In the genomic region with DNA sequence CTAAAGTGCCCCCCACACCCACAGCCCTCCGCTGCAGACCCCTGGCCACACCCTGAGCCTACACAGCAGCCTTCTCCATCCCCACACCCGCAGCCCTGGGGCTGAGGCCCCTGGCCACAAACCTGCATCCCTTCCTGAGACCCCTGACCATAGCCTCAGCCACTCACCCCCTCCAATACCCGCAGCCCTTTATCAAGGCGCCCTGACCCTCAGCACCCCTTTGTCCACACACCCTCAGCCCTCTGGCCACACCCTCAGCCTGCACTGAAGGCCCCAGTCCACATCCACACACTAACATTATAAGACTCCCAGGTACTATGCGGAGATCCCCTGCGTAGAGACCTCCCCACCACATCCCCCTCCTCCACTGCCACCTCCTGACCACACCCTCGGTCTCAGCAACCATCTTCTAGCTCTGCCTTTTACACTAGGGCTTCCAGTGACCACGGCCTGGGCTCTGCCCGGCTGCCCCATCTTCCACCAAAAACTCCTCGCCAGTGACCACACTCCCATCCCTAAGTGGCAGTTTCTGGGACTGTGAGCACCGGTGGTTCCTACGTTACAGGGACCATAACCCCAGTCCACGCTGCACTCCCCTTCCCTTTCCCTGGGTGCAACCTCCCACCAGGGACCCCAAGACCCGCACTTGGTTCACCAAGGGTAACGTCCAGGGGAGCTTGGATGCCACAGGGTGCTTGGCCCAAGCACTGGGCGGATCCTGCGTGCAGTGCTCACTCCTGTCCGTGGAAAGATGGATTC, we compare ENCODE assay signal across 11 cellular contexts. TPM values are rescaled to one million over a fixed set of nuclear protein-coding genes. Genes with fewer than 3 reads are reported as not detected.
DNase-seq lines count a peak whose midpoint lies in the region; ATAC-seq, FAIRE-seq and TF ChIP-seq lines count a peak whose summit lies in the region.
"Had no signal": no experiment of that assay in that cellular context is flagged by ENCODE, and none has a peak within 500 bp of the region (broad histone marks: within the 10 kb centered on the region; RNA-seq: fewer than 3 reads in every experiment).

No MANE protein-coding gene starts in this region.

- peak overlapping the region in 2 of 3 experiments; percentile 31 to 73; a peak in 4 of 6 replicates for H3K4me3 ChIP-seq in HepG2 (replicated peaks in 1 of 3; ENCODE audit: insufficient read depth in 1 of 3, low read depth in 2 of 3, low read length in 3 of 3)
- no peak overlapping the region for H3K4me3 ChIP-seq in right lobe of liver
- peak overlapping the region; percentile 16 to 52 for H3K4me3 ChIP-seq in esophagus (ENCODE audit: low read depth in 1 of 2, low read length in 2 of 2)
- peak overlapping the region; percentile 33 for H3K4me3 ChIP-seq in neural progenitor cell
- H3K4me3 ChIP-seq in vagina = peak overlapping the region; percentile 43 to 62

- H3K4me3 Mint-ChIP-seq in neural progenitor cell = peak overlapping the region; percentile 72
- no peak overlapping the region for H3K4me3 Mint-ChIP-seq in activated T-helper 1 cell treated with anti-CD3 and anti-CD28 coated beads, Interleukin-12 subunit alpha, Interleukin-12 subunit beta, Interleukin-2, Interleukin-4 antibody, amounts not matched to agents 30 ng/mL and 10 ng/mL and 1 ng/mL, durations not matched to agents 14 hours and 24 hours and 36 hours

- no peak for ATAC-seq in HepG2
- ATAC-seq in right lobe of liver = no peak
- no peak for ATAC-seq in GM18868 (IDR thresholded peaks at IDR 0.05; ENCODE audit: unreplicated experiment)

- no peaks in the 10 kb centered on the region for H3K36me3 Mint-ChIP-seq in neural progenitor cell
- no peaks in the 10 kb centered on the region for H3K36me3 Mint-ChIP-seq in activated T-helper 1 cell treated with anti-CD3 and anti-CD28 coated beads, Interleukin-12 subunit alpha, Interleukin-12 subunit beta, Interleukin-2, Interleukin-4 antibody, amounts not matched to agents 30 ng/mL and 10 ng/mL and 1 ng/mL, durations not matched to agents 14 hours and 24 hours and 36 hours (ENCODE audit: low read depth)

- H3K27ac ChIP-seq in HepG2 (ENCODE audit: extremely low read length, insufficient read depth, low read length) (no peak overlapping the region), right lobe of liver (no peak overlapping the region), esophagus (ENCODE audit: low read depth in 2 of 2, low read length in 1 of 2) (peak overlapping the region; percentile 28 to 55), neural progenitor cell (no peak overlapping the region), vagina (peak overlapping the region; percentile 65)

- no peak for FAIRE-seq in HepG2 (lab: Jason Lieb, UNC)
- FAIRE-seq: endometrium had no signal

- CTCF ChIA-PET in HepG2 (lab: Yijun Ruan, JAX; ENCODE audit: low intra/inter-chr PET ratio, low total read pairs) = interaction anchor here (1.9 to 2.5 kb wide), 2 partner anchors 65 to 112 kb away, joined by 4 to 13 read pairs; a partner anchor contains a TSS

- H3K4me1 Mint-ChIP-seq in neural progenitor cell = peaks cover 57% of the 10 kb centered on the region
- peaks cover 6% of the 10 kb centered on the region for H3K4me1 Mint-ChIP-seq in activated T-helper 1 cell treated with anti-CD3 and anti-CD28 coated beads, Interleukin-12 subunit alpha, Interleukin-12 subunit beta, Interleukin-2, Interleukin-4 antibody, amounts not matched to agents 30 ng/mL and 10 ng/mL and 1 ng/mL, durations not matched to agents 14 hours and 24 hours and 36 hours (ENCODE audit: low read depth)

- H3K36me3 ChIP-seq in HepG2 (replicated peaks in 1 of 2; ENCODE audit: control insufficient read depth in 1 of 2, insufficient read depth in 2 of 2, low read length in 2 of 2) = no peaks in the 10 kb centered on the region
- H3K36me3 ChIP-seq in right lobe of liver = no peaks in the 10 kb centered on the region
- H3K36me3 ChIP-seq in esophagus (ENCODE audit: control insufficient read depth in 2 of 2, insufficient read depth in 2 of 2, low read length in 1 of 2) = peaks cover 0 to 2% of the 10 kb centered on the region in 2 donors
- H3K36me3 ChIP-seq in neural progenitor cell = no peaks in the 10 kb centered on the region
- no peaks in the 10 kb centered on the region for H3K36me3 ChIP-seq in vagina

- H3K27ac Mint-ChIP-seq in neural progenitor cell = peak overlapping the region; percentile 57
- no peak overlapping the region for H3K27ac Mint-ChIP-seq in activated T-helper 1 cell treated with anti-CD3 and anti-CD28 coated beads, Interleukin-12 subunit alpha, Interleukin-12 subunit beta, Interleukin-2, Interleukin-4 antibody, amounts not matched to agents 30 ng/mL and 10 ng/mL and 1 ng/mL, durations not matched to agents 14 hours and 24 hours and 36 hours

- peaks cover 41% of the 10 kb centered on the region for H3K4me1 ChIP-seq in HepG2 (ENCODE audit: insufficient read depth, low read length)
- H3K4me1 ChIP-seq in right lobe of liver = peaks cover 0 to 5% (median 0%) of the 10 kb centered on the region in 4 donors
- peaks cover 15 to 47% of the 10 kb centered on the region in 2 donors for H3K4me1 ChIP-seq in esophagus (ENCODE audit: control insufficient read depth in 2 of 2, insufficient read depth in 2 of 2, low read length in 1 of 2)
- H3K4me1 ChIP-seq in neural progenitor cell = peaks cover 51% of the 10 kb centered on the region
- peaks cover 65% of the 10 kb centered on the region for H3K4me1 ChIP-seq in vagina

- H3K9ac ChIP-seq in HepG2 (ENCODE audit: insufficient read depth, low read depth, low read length) (peak overlapping the region; percentile 48; the same call in 1 of the 2 replicates), neural progenitor cell (no peak overlapping the region)

- BruUV-seq in HepG2 (replicated peaks; lab: Mats Ljungman, UMichigan) = no TSS peak

- H3K27me3 Mint-ChIP-seq in neural progenitor cell (ENCODE audit: insufficient read depth, low read depth) = peaks cover 13% of the 10 kb centered on the region
- peaks cover 33% of the 10 kb centered on the region for H3K27me3 Mint-ChIP-seq in activated T-helper 1 cell treated with anti-CD3 and anti-CD28 coated beads, Interleukin-12 subunit alpha, Interleukin-12 subunit beta, Interleukin-2, Interleukin-4 antibody, amounts not matched to agents 30 ng/mL and 10 ng/mL and 1 ng/mL, durations not matched to agents 14 hours and 24 hours and 36 hours (ENCODE audit: insufficient read depth)

- H3F3A ChIP-seq in neural progenitor cell (ENCODE audit: low read depth) = peaks cover 40% of the 10 kb centered on the region

- in situ Hi-C loops in HepG2 (cut with HindIII; ENCODE audit: extremely low pct_ligation_motif_present, low pct_unique_long_range_greater_than_20kb) = no loop called here

- TF ChIP-seq RAD21 in HepG2 (CRISPR knock-in tag; IDR thresholded peaks at IDR 0.05) = no peak

- H2AFZ ChIP-seq in HepG2 (ENCODE audit: low read length) = no peak overlapping the region
- no peak overlapping the region for H2AFZ ChIP-seq in neural progenitor cell (replicated peaks)

- TF ChIP-seq EP300 in HepG2 (IDR thresholded peaks at IDR 0.05; ENCODE audit: low read depth in 2 of 2, low read length in 2 of 2) (no peak), HepG2 (CRISPR knock-in tag; IDR thresholded peaks at IDR 0.05; ENCODE audit: borderline replicate concordance) (no peak)

- DNase-seq in HepG2 (ENCODE audit: low spot score) (no peak), right lobe of liver (no peak), neural progenitor cell (ENCODE audit: low spot score) (no peak), vagina (ENCODE audit: extremely low spot score in 2 of 2) (no peak), superior temporal gyrus (ENCODE audit: extremely low spot score) (no peak)
- no peak for DNase-seq in activated T-helper 1 cell treated with anti-CD3 and anti-CD28 coated beads, Interleukin-12 subunit alpha, Interleukin-12 subunit beta, Interleukin-2, Interleukin-4 antibody, amounts not matched to agents 30 ng/mL and 10 ng/mL and 1 ng/mL, durations not matched to agents 14 hours and 24 hours and 36 hours (ENCODE audit: low spot score)
- DNase-seq: activated gamma-delta T cell treated with Interleukin-2 at 50 U/mL for 16 hours, MM.1S had no signal

- WGBS in HepG2 (ENCODE audit: low lambda C conversion rate) = 71% methylated on average over 17 of the region's 18 CpGs
- 74% methylated on average over 9 of the region's 18 CpGs for WGBS in right lobe of liver (ENCODE audit: insufficient coverage, low coverage, low lambda C conversion rate, missing lambda C conversion rate)
- 50 to 68% methylated on average over 18 of the region's 18 CpGs for WGBS in esophagus, 2 donors

- POLR2A ChIA-PET in HepG2 (lab: Yijun Ruan, JAX) = no interaction called here

- TF ChIP-seq POLR2A in HepG2 (IDR thresholded peaks at IDR 0.05; ENCODE audit: insufficient read depth in 1 of 2, low read depth in 2 of 2, low read length in 2 of 2) (no peak; a peak in 1 of 4 replicates), right lobe of liver (IDR thresholded peaks at IDR 0.05) (no peak), vagina (IDR thresholded peaks at IDR 0.05) (no peak)

- TF ChIP-seq CTCF in HepG2 (CRISPR knock-in tag; IDR thresholded peaks at IDR 0.05) (no peak), right lobe of liver (IDR thresholded peaks at IDR 0.05) (no peak), neural progenitor cell (IDR thresholded peaks at IDR 0.05) (no peak), vagina (IDR thresholded peaks at IDR 0.05) (no peak)

- H3K9me3 ChIP-seq in HepG2 (ENCODE audit: low read length) = no peaks in the 10 kb centered on the region
- H3K9me3 ChIP-seq in right lobe of liver = no peaks in the 10 kb centered on the region
- H3K9me3 ChIP-seq in esophagus (ENCODE audit: control insufficient read depth in 2 of 2, insufficient read depth in 1 of 2, low read depth in 1 of 2, low read length in 1 of 2) = no peaks in the 10 kb centered on the region
- no peaks in the 10 kb centered on the region for H3K9me3 ChIP-seq in neural progenitor cell (ENCODE audit: low read depth)
- no peaks in the 10 kb centered on the region for H3K9me3 ChIP-seq in vagina

- no peaks in the 10 kb centered on the region for H3K9me3 Mint-ChIP-seq in neural progenitor cell
- no peaks in the 10 kb centered on the region for H3K9me3 Mint-ChIP-seq in activated T-helper 1 cell treated with anti-CD3 and anti-CD28 coated beads, Interleukin-12 subunit alpha, Interleukin-12 subunit beta, Interleukin-2, Interleukin-4 antibody, amounts not matched to agents 30 ng/mL and 10 ng/mL and 1 ng/mL, durations not matched to agents 14 hours and 24 hours and 36 hours

- intact Hi-C loops in HepG2 (cut with micrococcal nuclease; ENCODE audit: unreplicated experiment) (loop anchor here (1.0 to 2.0 kb wide), 2 partner anchors 43 to 66 kb away; a partner anchor contains a TSS), right lobe of liver (cut with DNase I) (loop anchor here in 1 of 2 donors (10.0 kb wide), 1 partner anchor 138 kb away; no protein-coding TSS in a partner anchor), vagina (cut with DNase I) (no loop called here)
- intact Hi-C loops in activated T-helper 1 cell treated with anti-CD3 and anti-CD28 coated beads, Interleukin-12 subunit alpha, Interleukin-12 subunit beta, Interleukin-2, Interleukin-4 antibody, amounts not matched to agents 30 ng/mL and 10 ng/mL and 1 ng/mL, durations not matched to agents 14 hours and 24 hours and 36 hours (cut with micrococcal nuclease) = loop anchor here (5.0 kb wide), 1 partner anchor 40 kb away; no protein-coding TSS in a partner anchor

- peaks cover 7 to 72% of the 10 kb centered on the region in 2 experiments; a peak in 4 of 5 replicates for H3K27me3 ChIP-seq in HepG2 (ENCODE audit: control insufficient read depth in 1 of 2, insufficient read depth in 2 of 2, low read length in 2 of 2)
- H3K27me3 ChIP-seq in right lobe of liver = no peaks in the 10 kb centered on the region
- H3K27me3 ChIP-seq in esophagus (ENCODE audit: control insufficient read depth in 1 of 2, insufficient read depth in 2 of 2, low read length in 2 of 2) = no peaks in the 10 kb centered on the region
- peaks cover 55% of the 10 kb centered on the region for H3K27me3 ChIP-seq in neural progenitor cell
- H3K27me3 ChIP-seq in vagina = no peaks in the 10 kb centered on the region

- H3K79me2 ChIP-seq in HepG2 (ENCODE audit: insufficient read depth, low read length) = no peaks in the 10 kb centered on the region
- H3K79me2 ChIP-seq in neural progenitor cell (ENCODE audit: low read depth) = no peaks in the 10 kb centered on the region

- H3K4me2 ChIP-seq in HepG2 (ENCODE audit: low read depth, low read length) (peak overlapping the region; percentile 94), neural progenitor cell (peak overlapping the region; percentile 60)

- no peaks in the 10 kb centered on the region for H4K20me1 ChIP-seq in HepG2 (ENCODE audit: insufficient read depth, low read length)
- peaks cover 16% of the 10 kb centered on the region for H4K20me1 ChIP-seq in neural progenitor cell (ENCODE audit: low read depth)

RNA-seq across cellular contexts. Expression of a gene that starts 0.8 kb away (rescaled TPM):
- total RNA-seq in HepG2 (2016; rRNA removed; fragmentation: Illumina TruSeq; extraction: Trizol) = 0.20 and 0.44 TPM in 2 replicates
- total RNA-seq in HepG2 (2016; cell fraction: cytosol; rRNA removed; fragmentation: Illumina TruSeq; extraction: Trizol; ENCODE audit: low read depth) = 0.18 TPM in 1 of 2 replicates, not detected in the other
- total RNA-seq in HepG2 (2016; cell fraction: insoluble cytoplasmic fraction; rRNA removed; fragmentation: Illumina TruSeq; extraction: Trizol) = 0.50 and 0.54 TPM in 2 replicates
- 0.31 TPM in 1 of 2 replicates, not detected in the other for total RNA-seq in HepG2 (2016; cell fraction: membrane; rRNA removed; fragmentation: Illumina TruSeq; extraction: Trizol)
- 0.62 and 0.63 TPM in 2 replicates for total RNA-seq in HepG2 (2016; cell fraction: nucleus; rRNA removed; fragmentation: Illumina TruSeq; extraction: Trizol)
- polyA plus RNA-seq in HepG2 (2011; rRNA removed) = 0.16 TPM in 1 of 2 replicates, not detected in the other
- polyA plus RNA-seq in HepG2 (2011; cell fraction: cytosol; rRNA removed) = 0.05 and 0.31 TPM in 2 replicates
- polyA plus RNA-seq in HepG2 (2011; cell fraction: nucleus; rRNA removed) = 0.31 and 0.50 TPM in 2 replicates
- polyA plus RNA-seq in HepG2 (2012) = 0.15 and 0.69 TPM in 2 replicates
- polyA plus RNA-seq in HepG2 (2016; cell fraction: cytosol; fragmentation: Illumina TruSeq; extraction: Trizol; ENCODE audit: low read depth) = 0.12 TPM in 1 of 2 replicates, not detected in the other
- 0.23 and 0.32 TPM in 2 replicates for polyA plus RNA-seq in HepG2 (2016; cell fraction: insoluble cytoplasmic fraction; fragmentation: Illumina TruSeq; extraction: Trizol; ENCODE audit: low read depth)
- polyA plus RNA-seq in HepG2 (2016; cell fraction: membrane; fragmentation: Illumina TruSeq; extraction: Trizol; ENCODE audit: low read depth) = not detected in 2 replicates
- polyA plus RNA-seq in HepG2 (2016; cell fraction: nucleus; fragmentation: Illumina TruSeq; extraction: Trizol; ENCODE audit: insufficient read depth, low read depth) = 0.48 and 0.55 TPM in 2 replicates
- polyA minus RNA-seq in HepG2 (2011; rRNA and poly(A)+ RNA removed; ENCODE audit: low replicate concordance) = 0.38 TPM in 1 of 2 replicates, not detected in the other
- polyA minus RNA-seq in HepG2 (2011; cell fraction: cytosol; rRNA and poly(A)+ RNA removed) = not detected in 2 replicates
- polyA minus RNA-seq in HepG2 (2011; cell fraction: nucleus; rRNA and poly(A)+ RNA removed) = 0.64 TPM in 1 of 2 replicates, not detected in the other
- total RNA-seq in right lobe of liver = under 1 TPM in 5 of 6 experiments, not detected in 1; 0.24 to 0.65 (median 0.37) TPM
- 10 to 100 TPM; 15.2 to 39.0 TPM for polyA plus RNA-seq in esophagus
- 0.96 TPM in 1 of 2 replicates, not detected in the other for total RNA-seq in neural progenitor cell (ENCODE audit: low replicate concordance)
- total RNA-seq in vagina = 28.2 TPM
- not detected in 2 replicates for total RNA-seq in activated T-helper 1 cell treated with anti-CD3 and anti-CD28 coated beads, Interleukin-12 subunit alpha, Interleukin-12 subunit beta, Interleukin-2, Interleukin-4 antibody, amounts not matched to agents 30 ng/mL and 10 ng/mL and 1 ng/mL, durations not matched to agents 14 hours and 24 hours and 36 hours

RNA-seq across cellular contexts. Expression of a gene that starts 23.8 kb away (rescaled TPM):
- 0.36 and 1.1 TPM in 2 replicates for total RNA-seq in HepG2 (2016; rRNA removed; fragmentation: Illumina TruSeq; extraction: Trizol)
- total RNA-seq in HepG2 (2016; cell fraction: cytosol; rRNA removed; fragmentation: Illumina TruSeq; extraction: Trizol; ENCODE audit: low read depth) = 1.6 and 1.9 TPM in 2 replicates
- total RNA-seq in HepG2 (2016; cell fraction: insoluble cytoplasmic fraction; rRNA removed; fragmentation: Illumina TruSeq; extraction: Trizol) = 0.33 and 1.3 TPM in 2 replicates
- 2.2 and 3.3 TPM in 2 replicates for total RNA-seq in HepG2 (2016; cell fraction: membrane; rRNA removed; fragmentation: Illumina TruSeq; extraction: Trizol)
- 0.96 and 3.2 TPM in 2 replicates for total RNA-seq in HepG2 (2016; cell fraction: nucleus; rRNA removed; fragmentation: Illumina TruSeq; extraction: Trizol)
- polyA plus RNA-seq in HepG2 (2011; rRNA removed) = 0.47 and 0.51 TPM in 2 replicates
- 0.28 and 0.60 TPM in 2 replicates for polyA plus RNA-seq in HepG2 (2011; cell fraction: cytosol; rRNA removed)
- 2.1 and 2.7 TPM in 2 replicates for polyA plus RNA-seq in HepG2 (2011; cell fraction: nucleus; rRNA removed)
- 0.36 and 1.0 TPM in 2 replicates for polyA plus RNA-seq in HepG2 (2012)
- polyA plus RNA-seq in HepG2 (2016; cell fraction: cytosol; fragmentation: Illumina TruSeq; extraction: Trizol; ENCODE audit: low read depth) = 1.3 and 1.6 TPM in 2 replicates
- polyA plus RNA-seq in HepG2 (2016; cell fraction: insoluble cytoplasmic fraction; fragmentation: Illumina TruSeq; extraction: Trizol; ENCODE audit: low read depth) = 0.35 and 0.63 TPM in 2 replicates
- polyA plus RNA-seq in HepG2 (2016; cell fraction: membrane; fragmentation: Illumina TruSeq; extraction: Trizol; ENCODE audit: low read depth) = 1.2 and 1.6 TPM in 2 replicates
- polyA plus RNA-seq in HepG2 (2016; cell fraction: nucleus; fragmentation: Illumina TruSeq; extraction: Trizol; ENCODE audit: insufficient read depth, low read depth) = 1.3 and 1.4 TPM in 2 replicates
- polyA minus RNA-seq in HepG2 (2011; rRNA and poly(A)+ RNA removed; ENCODE audit: low replicate concordance) = 1.6 and 5.9 TPM in 2 replicates
- polyA minus RNA-seq in HepG2 (2011; cell fraction: cytosol; rRNA and poly(A)+ RNA removed) = 0.26 TPM in 1 of 2 replicates, not detected in the other
- polyA minus RNA-seq in HepG2 (2011; cell fraction: nucleus; rRNA and poly(A)+ RNA removed) = 1.6 and 3.5 TPM in 2 replicates
- total RNA-seq in right lobe of liver = 1 to 10 TPM; 1.2 to 4.0 (median 1.8) TPM
- 1 to 10 TPM; 3.3 to 4.7 TPM for polyA plus RNA-seq in esophagus
- total RNA-seq in neural progenitor cell (ENCODE audit: low replicate concordance) = 1.5 and 2.2 TPM in 2 replicates
- total RNA-seq in vagina = 22.3 TPM
- total RNA-seq in activated T-helper 1 cell treated with anti-CD3 and anti-CD28 coated beads, Interleukin-12 subunit alpha, Interleukin-12 subunit beta, Interleukin-2, Interleukin-4 antibody, amounts not matched to agents 30 ng/mL and 10 ng/mL and 1 ng/mL, durations not matched to agents 14 hours and 24 hours and 36 hours = 0.76 and 0.88 TPM in 2 replicates

RNA-seq across cellular contexts. Expression of a gene that starts 38.4 kb away (rescaled TPM):
- total RNA-seq in HepG2 (2016; rRNA removed; fragmentation: Illumina TruSeq; extraction: Trizol) (6.7 and 13.6 TPM in 2 replicates), right lobe of liver (1 to 10 TPM; 1.3 to 2.7 (median 2.1) TPM), neural progenitor cell (ENCODE audit: low replicate concordance) (1.6 TPM in 1 of 2 replicates, not detected in the other), vagina (30.2 TPM)
- 3.9 and 4.1 TPM in 2 replicates for total RNA-seq in HepG2 (2016; cell fraction: cytosol; rRNA removed; fragmentation: Illumina TruSeq; extraction: Trizol; ENCODE audit: low read depth)
- total RNA-seq in HepG2 (2016; cell fraction: insoluble cytoplasmic fraction; rRNA removed; fragmentation: Illumina TruSeq; extraction: Trizol) = 5.4 and 13.4 TPM in 2 replicates
- total RNA-seq in HepG2 (2016; cell fraction: membrane; rRNA removed; fragmentation: Illumina TruSeq; extraction: Trizol) = 8.8 TPM in 2 replicates
- 14.6 and 15.0 TPM in 2 replicates for total RNA-seq in HepG2 (2016; cell fraction: nucleus; rRNA removed; fragmentation: Illumina TruSeq; extraction: Trizol)
- polyA plus RNA-seq in HepG2 (2011; rRNA removed) (8.9 and 11.9 TPM in 2 replicates), esophagus (10 to 100 TPM; 10.7 to 15.2 TPM)
- 5.3 and 6.3 TPM in 2 replicates for polyA plus RNA-seq in HepG2 (2011; cell fraction: cytosol; rRNA removed)
- 34.2 and 34.3 TPM in 2 replicates for polyA plus RNA-seq in HepG2 (2011; cell fraction: nucleus; rRNA removed)
- polyA plus RNA-seq in HepG2 (2012) = 8.4 and 11.0 TPM in 2 replicates
- polyA plus RNA-seq in HepG2 (2016; cell fraction: cytosol; fragmentation: Illumina TruSeq; extraction: Trizol; ENCODE audit: low read depth) = 6.5 and 9.3 TPM in 2 replicates
- polyA plus RNA-seq in HepG2 (2016; cell fraction: insoluble cytoplasmic fraction; fragmentation: Illumina TruSeq; extraction: Trizol; ENCODE audit: low read depth) = 11.1 and 13.3 TPM in 2 replicates
- polyA plus RNA-seq in HepG2 (2016; cell fraction: membrane; fragmentation: Illumina TruSeq; extraction: Trizol; ENCODE audit: low read depth) = 11.3 and 12.9 TPM in 2 replicates
- 48.6 and 52.7 TPM in 2 replicates for polyA plus RNA-seq in HepG2 (2016; cell fraction: nucleus; fragmentation: Illumina TruSeq; extraction: Trizol; ENCODE audit: insufficient read depth, low read depth)
- polyA minus RNA-seq in HepG2 (2011; rRNA and poly(A)+ RNA removed; ENCODE audit: low replicate concordance) = 3.3 and 16.4 TPM in 2 replicates
- 4.1 and 8.5 TPM in 2 replicates for polyA minus RNA-seq in HepG2 (2011; cell fraction: cytosol; rRNA and poly(A)+ RNA removed)
- polyA minus RNA-seq in HepG2 (2011; cell fraction: nucleus; rRNA and poly(A)+ RNA removed) = 8.7 and 11.3 TPM in 2 replicates
- total RNA-seq in activated T-helper 1 cell treated with anti-CD3 and anti-CD28 coated beads, Interleukin-12 subunit alpha, Interleukin-12 subunit beta, Interleukin-2, Interleukin-4 antibody, amounts not matched to agents 30 ng/mL and 10 ng/mL and 1 ng/mL, durations not matched to agents 14 hours and 24 hours and 36 hours = 3.6 and 5.0 TPM in 2 replicates

Comparison
In these comparisons a context has a peak if more than half of its experiments do, and no peak if none do; other contexts are left out.
1. H3K4me3 ChIP-seq: peak in HepG2 (2 of 3), esophagus (2 of 2), neural progenitor cell (single experiment) and vagina (2 of 2); none in right lobe of liver (0 of 3).
2. H3K27ac ChIP-seq: peak in esophagus (2 of 2) and vagina (single experiment); none in HepG2 (single experiment), right lobe of liver (0 of 3) and neural progenitor cell (single experiment).
3. RNA of a gene that starts 0.8 kb away (total RNA-seq): 28.2 TPM in vagina (single experiment); 0.18 to 0.63 TPM in HepG2, 0.24 to 0.65 TPM in right lobe of liver, 0.96 TPM in neural progenitor cell and not detected in activated T-helper 1 cell treated with anti-CD3 and anti-CD28 coated beads, Interleukin-12 subunit alpha, Interleukin-12 subunit beta, Interleukin-2, Interleukin-4 antibody, amounts not matched to agents 30 ng/mL and 10 ng/mL and 1 ng/mL, durations not matched to agents 14 hours and 24 hours and 36 hours; every median in the first group is over 10 times any median in the second.